In genomic region chr11:85783758-85784157, GRCh38 we compare ENCODE assay signal across 14 cellular contexts.
"Had no signal": no experiment of that assay in that cellular context is flagged by ENCODE, and none has a peak within 500 bp of the region (broad histone marks: within the 10 kb centered on the region; RNA-seq: fewer than 3 reads in every experiment).

No MANE protein-coding gene starts in this region.

- DNase-seq: activated CD4-positive, alpha-beta T cell treated with anti-CD3 and anti-CD28 coated beads, Interleukin-2, amount 50 U/mL, for 1 hour; activated T-cell treated with anti-CD3 and anti-CD28 coated beads, Interleukin-2, amount 50 U/mL, for 1 hour; central memory CD4-positive, alpha-beta T cell; dermis blood vessel endothelial cell; endodermal cell; erythroblast; glutamatergic neuron; occipital lobe; sigmoid colon; stimulated activated CD4-positive, alpha-beta T cell treated with anti-CD3 and anti-CD28 coated beads, Interleukin-2, amount 100 ng/mL, for 24 hours; testis had no signal

- H3K27ac ChIP-seq: prostate gland, sigmoid colon, SK-N-MC, testis had no signal

- H3K4me3 ChIP-seq: prostate gland, sigmoid colon, SK-N-MC, testis had no signal

- FAIRE-seq: astrocyte had no signal

- H3K9me3 ChIP-seq: prostate gland, testis had no signal

- H3K4me1 ChIP-seq: prostate gland, sigmoid colon, testis had no signal
